1 cellular context compared by ENCODE assay signal in genomic region chr2:237596518-237596855, GRCh38.
TF ChIP-seq lines count a peak whose summit lies in the region.

No MANE protein-coding gene starts in this region.

TF ChIP-seq in HepG2, 621 proteins besides CTCF, POLR2A, EP300 and RAD21 (continued from another document):
- TF ChIP-seq ZNF687 (CRISPR knock-in tag; IDR thresholded peaks at IDR 0.05) (peak; percentile 87), HNF4A (CRISPR knock-in tag; IDR thresholded peaks at IDR 0.05) (no peak), ZNF318 (CRISPR knock-in tag; IDR thresholded peaks at IDR 0.05) (no peak), ZNF501 (CRISPR knock-in tag; IDR thresholded peaks at IDR 0.05) (no peak), SP140L (CRISPR knock-in tag; IDR thresholded peaks at IDR 0.05; ENCODE audit: borderline replicate concordance) (no peak), ZNF33B (CRISPR knock-in tag; IDR thresholded peaks at IDR 0.05) (no peak), IRX3 (CRISPR knock-in tag; IDR thresholded peaks at IDR 0.05; ENCODE audit: borderline replicate concordance, low read depth) (no peak), THAP9 (CRISPR knock-in tag; IDR thresholded peaks at IDR 0.05; ENCODE audit: borderline replicate concordance) (0 out of 2 replicates have a peak, but pooled peaks have one; percentile 5), ZNF775 (CRISPR knock-in tag; IDR thresholded peaks at IDR 0.05; ENCODE audit: borderline replicate concordance) (no peak), NCOA2 (CRISPR knock-in tag; IDR thresholded peaks at IDR 0.05) (0 out of 2 replicates have a peak, but pooled peaks have one; percentile 19), TP53 (CRISPR knock-in tag; conservative IDR thresholded peaks at IDR 0.05) (no peak), FOXK1 (CRISPR knock-in tag; IDR thresholded peaks at IDR 0.05; ENCODE audit: borderline replicate concordance, low read depth) (no peak), LCORL (IDR thresholded peaks at IDR 0.05) (no peak), LCORL (CRISPR knock-in tag; IDR thresholded peaks at IDR 0.05) (no peak), PLSCR1 (CRISPR knock-in tag; IDR thresholded peaks at IDR 0.05; ENCODE audit: borderline replicate concordance) (no peak), SMYD3 (CRISPR knock-in tag; IDR thresholded peaks at IDR 0.05) (no peak), PAXIP1 (CRISPR knock-in tag; conservative IDR thresholded peaks at IDR 0.05) (0 out of 2 replicates have a peak, but pooled peaks have one; percentile 14), RXRA (CRISPR knock-in tag; IDR thresholded peaks at IDR 0.05) (no peak), NFE2L2 (IDR thresholded peaks at IDR 0.05; ENCODE audit: low read length) (no peak), BORCS8-MEF2B (CRISPR knock-in tag; IDR thresholded peaks at IDR 0.05) (0 out of 2 replicates have a peak, but pooled peaks have one; percentile 21)
TF ChIP-seq in HepG2: peak in this region for 12.
